9 cellular contexts compared by ENCODE assay signal in genomic region chr16:31427441-31428276, GRCh38. TPM values are rescaled to one million over a fixed set of nuclear protein-coding genes. Genes with fewer than 3 reads are reported as not detected.
DNase-seq lines count a peak whose midpoint lies in the region; ATAC-seq and TF ChIP-seq lines count a peak whose summit lies in the region.
"Had no signal": no experiment of that assay in that cellular context is flagged by ENCODE, and none has a peak within 500 bp of the region (broad histone marks: within the 10 kb centered on the region; RNA-seq: fewer than 3 reads in every experiment).

No MANE protein-coding gene starts in this region.

- peak overlapping the region; percentile 69 to 87 (median 83) for H3K4me3 ChIP-seq in skeletal muscle tissue (ENCODE audit: low read length in 3 of 3)
- no peak overlapping the region for H3K4me3 ChIP-seq in PC-9
- H3K4me3 ChIP-seq: BLaER1 had no signal

- H3K9ac ChIP-seq in skeletal muscle tissue (ENCODE audit: low read depth in 1 of 3, low read length in 3 of 3), result peak overlapping the region; percentile 88 to 98 (median 95)
- H3K9ac ChIP-seq: BLaER1 had no signal

- H3K4me1 ChIP-seq in skeletal muscle tissue (ENCODE audit: control insufficient read depth in 3 of 3, insufficient read depth in 3 of 3, low read length in 3 of 3) (peaks cover 42 to 72% (median 51%) of the 10 kb centered on the region in 3 donors), PC-9 (replicated peaks; ENCODE audit: insufficient read depth) (no peaks in the 10 kb centered on the region)
- H3K4me1 ChIP-seq: BLaER1 had no signal

- intact Hi-C loops in left ventricle myocardium superior (cut with micrococcal nuclease), result no loop called here
- intact Hi-C loops in PC-9 (cut with micrococcal nuclease; ENCODE audit: unreplicated experiment), result no loop called here

- H3K4me2 ChIP-seq in PC-9, result no peak overlapping the region
- H3K4me2 ChIP-seq: BLaER1 had no signal

- no peak overlapping the region for H2AFZ ChIP-seq in PC-9

- H3K9me2 ChIP-seq in PC-9 (ENCODE audit: insufficient read depth), result no peaks in the 10 kb centered on the region

- H3K27me3 ChIP-seq in skeletal muscle tissue (ENCODE audit: control insufficient read depth in 3 of 3, insufficient read depth in 3 of 3, low read length in 3 of 3) (peaks cover 0 to 3% (median 0%) of the 10 kb centered on the region in 3 donors), PC-9 (ENCODE audit: insufficient read depth, low read depth) (peaks cover 30% of the 10 kb centered on the region)
- H3K27me3 ChIP-seq: BLaER1 had no signal

- no peaks in the 10 kb centered on the region for H4K20me1 ChIP-seq in PC-9 (ENCODE audit: insufficient read depth)
- H4K20me1 ChIP-seq: BLaER1 had no signal

- H3K9me3 ChIP-seq in skeletal muscle tissue (ENCODE audit: control insufficient read depth in 3 of 3, low read length in 3 of 3) (no peaks in the 10 kb centered on the region), PC-9 (ENCODE audit: insufficient read depth, low read depth) (no peaks in the 10 kb centered on the region)
- H3K9me3 ChIP-seq: BLaER1 had no signal

- ATAC-seq in left ventricle myocardium superior (peak; percentile 18), HG02623 (IDR thresholded peaks at IDR 0.05; ENCODE audit: unreplicated experiment) (no peak)

- CTCF ChIA-PET in PC-9 (lab: Charles Lee), result no interaction called here

- H3F3A ChIP-seq in PC-9 (ENCODE audit: insufficient read depth, low read depth), result no peaks in the 10 kb centered on the region

- H3K36me3 ChIP-seq in skeletal muscle tissue (ENCODE audit: control insufficient read depth in 3 of 3, insufficient read depth in 3 of 3, low read length in 3 of 3) (peaks cover 9 to 14% (median 13%) of the 10 kb centered on the region in 3 donors), PC-9 (ENCODE audit: low read depth) (no peaks in the 10 kb centered on the region)
- H3K36me3 ChIP-seq: BLaER1 had no signal

- TF ChIP-seq CTCF in PC-9 (conservative IDR thresholded peaks at IDR 0.05), result no peak

- peak; percentile 65 for DNase-seq in NCI-H146 (lab: John Stamatoyannopoulos, UW)
- no peak for DNase-seq in NCI-H146 treated with DMSO at 0.1 percent for 48 hours (lab: John Stamatoyannopoulos, UW; ENCODE audit: unreplicated experiment)
- DNase-seq in activated naive CD4-positive, alpha-beta T cell treated with anti-CD3 and anti-CD28 coated beads, Interleukin-2, amount 50 U/mL, for 16 hours, result peak; percentile 69
- peak; percentile 88 for DNase-seq in left ventricle myocardium superior
- no peak for DNase-seq in NCI-H446 treated with DMSO at 0.1 percent for 48 hours (lab: John Stamatoyannopoulos, UW)
- no peak for DNase-seq in PC-9

- BruUV-seq in PC-9 (replicated peaks; lab: Mats Ljungman, UMichigan), result no TSS peak

- POLR2A ChIA-PET in PC-9 (lab: Charles Lee; ENCODE audit: unreplicated experiment), result no interaction called here

- no peaks in the 10 kb centered on the region for H3K79me2 ChIP-seq in PC-9 (ENCODE audit: low read depth)

- H3K27ac ChIP-seq in skeletal muscle tissue (ENCODE audit: low read depth, low read length) (peak overlapping the region; percentile 99), PC-9 (no peak overlapping the region)
- H3K27ac ChIP-seq: BLaER1 had no signal

RNA-seq across cellular contexts. Expression of gene COX6A2, which starts 0.5 kb away (rescaled TPM):
- total RNA-seq in left ventricle myocardium superior (1,516 TPM), skeletal muscle tissue (49.1 TPM), PC-9 (2021) (not detected in 2 replicates)

RNA-seq across cellular contexts. Expression of gene ZNF843, which starts 14.9 kb away (rescaled TPM):
- 1.6 TPM for total RNA-seq in left ventricle myocardium superior
- total RNA-seq in skeletal muscle tissue, result 0.52 TPM
- total RNA-seq in PC-9 (2021), result 0.85 and 0.88 TPM in 2 replicates

RNA-seq across cellular contexts. Expression of gene ARMC5, which starts 31.6 kb away (rescaled TPM):
- 5.4 TPM for total RNA-seq in left ventricle myocardium superior
- total RNA-seq in skeletal muscle tissue, result 6.8 TPM
- total RNA-seq in PC-9 (2021), result 18.6 and 21.4 TPM in 2 replicates

RNA-seq across cellular contexts. Expression of gene ITGAD, which starts 34.5 kb away (rescaled TPM):
- not detected for total RNA-seq in left ventricle myocardium superior
- total RNA-seq in skeletal muscle tissue, result under 0.01 TPM
- not detected in 2 replicates for total RNA-seq in PC-9 (2021)

RNA-seq across cellular contexts. Expression of gene TGFB1I1, which starts 44.3 kb away (rescaled TPM):
- 13.6 TPM for total RNA-seq in left ventricle myocardium superior
- 30.8 TPM for total RNA-seq in skeletal muscle tissue
- 9.0 and 15.3 TPM in 2 replicates for total RNA-seq in PC-9 (2021)

Comparison
In these comparisons a context has a peak if more than half of its experiments do, and no peak if none do; other contexts are left out.
1. DNase-seq: peak in NCI-H146 (single experiment), activated naive CD4-positive, alpha-beta T cell treated with anti-CD3 and anti-CD28 coated beads, Interleukin-2, amount 50 U/mL, for 16 hours (single experiment) and left ventricle myocardium superior (single experiment); none in NCI-H146 treated with DMSO at 0.1 percent for 48 hours (single experiment), NCI-H446 treated with DMSO at 0.1 percent for 48 hours (single experiment) and PC-9 (0 of 2).
2. RNA of gene COX6A2, which starts 0.5 kb away (total RNA-seq): 1,516 TPM in left ventricle myocardium superior (single experiment) and 49.1 TPM in skeletal muscle tissue (single experiment); not detected in PC-9; every median in the first group is over 10 times any median in the second.